Comparison of ENCODE assay signal across 8 cellular contexts in the genomic region with DNA sequence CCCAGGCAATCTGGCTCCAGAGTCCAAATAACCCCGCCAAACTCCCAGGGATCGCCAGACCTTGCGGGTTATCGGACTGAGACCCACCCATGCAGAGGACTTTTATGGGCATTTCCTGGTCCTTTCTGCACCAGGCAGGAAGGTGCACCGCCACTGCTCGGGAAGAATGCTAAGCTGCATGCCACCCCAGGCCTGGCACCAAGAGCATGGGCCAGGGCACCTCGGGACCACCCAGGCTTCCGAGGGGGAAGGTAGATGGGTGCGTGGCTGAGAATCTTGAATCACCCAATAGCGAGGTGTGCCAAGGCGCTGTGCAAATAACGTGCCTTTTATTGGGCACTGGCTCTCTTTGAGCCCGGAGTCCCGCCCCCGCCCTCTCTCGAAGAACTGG.
A peak's percentile ranks its signal among the peaks of the same experiment; 100 is the strongest.
DNase-seq lines count a peak whose midpoint lies in the region; FAIRE-seq and TF ChIP-seq lines count a peak whose summit lies in the region.

No MANE protein-coding gene starts in this region.

- H3K36me3 ChIP-seq in GM06990 (ENCODE audit: control insufficient read depth, insufficient read depth, low read length) (no peaks in the 10 kb centered on the region; the same call in 1 of the 2 replicates), NT2/D1 (ENCODE audit: insufficient read depth, insufficient read length, low read length) (peaks cover 6% of the 10 kb centered on the region)

- H3K27ac ChIP-seq in cingulate gyrus (ENCODE audit: low read depth, low read length), result peak overlapping the region; percentile 100

- DNase-seq in GM06990 (ENCODE audit: extremely low read depth, insufficient read length), result no peak
- DNase-seq in HCEC 1CT, result peak; percentile 18
- no peak for DNase-seq in NT2/D1 (ENCODE audit: low read depth, low spot score)
- DNase-seq in midbrain (lab: John Stamatoyannopoulos, UW), result peak; percentile 70
- peak; percentile 27 for DNase-seq in urothelium cell line (ENCODE audit: low spot score)
- no peak for DNase-seq in foreskin melanocyte
- no peak for DNase-seq in NCI-H524 treated with DMSO at 0.1 percent for 48 hours (lab: John Stamatoyannopoulos, UW)

- no peaks in the 10 kb centered on the region for H3K9me3 ChIP-seq in NT2/D1 (ENCODE audit: insufficient read depth, low read length)

- peak overlapping the region; percentile 64 for H3K4me3 ChIP-seq in GM06990 (replicated peaks; ENCODE audit: low read depth, low read length)
- peak overlapping the region; percentile 56 for H3K4me3 ChIP-seq in NT2/D1 (ENCODE audit: insufficient read length, low read depth)

- no peak for TF ChIP-seq CTCF in GM06990 (IDR thresholded peaks at IDR 0.05; ENCODE audit: insufficient read depth, low read length, poor library complexity, severe bottlenecking)

- H3K27me3 ChIP-seq in GM06990 (replicated peaks; ENCODE audit: control insufficient read depth, insufficient read depth, low read length), result no peaks in the 10 kb centered on the region
- H3K27me3 ChIP-seq in NT2/D1 (ENCODE audit: insufficient read depth, insufficient read length), result no peaks in the 10 kb centered on the region

- H3K4me1 ChIP-seq in NT2/D1 (ENCODE audit: insufficient read depth, insufficient read length), result peaks cover 10% of the 10 kb centered on the region

- FAIRE-seq in urothelium cell line (lab: Jason Lieb, UNC), result no peak

- H3K9ac ChIP-seq in NT2/D1 (ENCODE audit: insufficient read length, low read depth), result peak overlapping the region; percentile 80

Comparison
In these comparisons a context has a peak if more than half of its experiments do, and no peak if none do; other contexts are left out.
1. DNase-seq: peak in HCEC 1CT (single experiment), midbrain (single experiment) and urothelium cell line (single experiment); none in GM06990 (single experiment), NT2/D1 (single experiment), foreskin melanocyte (single experiment) and NCI-H524 treated with DMSO at 0.1 percent for 48 hours (single experiment).